ENCODE assay signal across 14 cellular contexts in the genomic region with DNA sequence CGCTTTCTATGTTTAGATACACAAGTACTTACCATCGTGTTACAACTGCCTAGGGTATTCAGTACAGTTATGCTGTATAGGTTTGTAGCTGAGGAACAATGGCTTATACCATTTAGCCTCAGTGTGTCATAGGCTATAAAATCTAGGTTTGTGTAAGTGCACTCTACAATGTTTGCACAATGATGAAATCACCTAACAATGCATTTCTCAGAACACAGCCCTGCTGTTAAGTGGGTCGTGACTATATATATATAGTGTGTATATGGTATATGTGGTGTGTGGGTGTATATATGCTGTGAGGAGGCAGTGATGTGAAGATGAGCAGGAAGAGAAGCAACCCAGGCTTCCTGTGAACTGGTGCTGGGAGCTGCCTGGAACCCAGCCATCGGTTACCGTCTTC.
"Had no signal": no experiment of that assay in that cellular context is flagged by ENCODE, and none has a peak within 500 bp of the region (broad histone marks: within the 10 kb centered on the region; RNA-seq: fewer than 3 reads in every experiment).

No MANE protein-coding gene starts in this region.

- H3K4me1 ChIP-seq: adrenal gland, suprapubic skin, upper lobe of left lung had no signal

- H3K4me3 ChIP-seq: adrenal gland, sigmoid colon, suprapubic skin, upper lobe of left lung had no signal

- H3K9me3 Mint-ChIP-seq: activated CD4-positive, alpha-beta memory T cell treated with anti-CD3 and anti-CD28 coated beads, Interleukin-2, amount 10 ng/mL, durations not matched to agents 7 days and 5 days; activated naive CD4-positive, alpha-beta T cell treated with anti-CD3 and anti-CD28 coated beads for 36 hours had no signal

- H3K4me3 Mint-ChIP-seq: activated CD4-positive, alpha-beta memory T cell treated with anti-CD3 and anti-CD28 coated beads, Interleukin-2, amount 10 ng/mL, durations not matched to agents 7 days and 5 days; activated naive CD4-positive, alpha-beta T cell treated with anti-CD3 and anti-CD28 coated beads for 36 hours had no signal

- DNase-seq: activated CD4-positive, alpha-beta memory T cell treated with anti-CD3 and anti-CD28 coated beads, Interleukin-2, amount 10 ng/mL, durations not matched to agents 7 days and 5 days; activated CD4-positive, alpha-beta T cell treated with anti-CD3 and anti-CD28 coated beads for 1 hour; activated CD8-positive, alpha-beta memory T cell treated with anti-CD3 and anti-CD28 coated beads, Interleukin-2, amount 50 U/mL, for 48 hours; activated naive CD4-positive, alpha-beta T cell treated with anti-CD3 and anti-CD28 coated beads for 36 hours; adrenal gland; central memory CD4-positive, alpha-beta T cell; effector memory CD4-positive, alpha-beta T cell; hippocampal formation; sigmoid colon; stimulated activated CD4-positive, alpha-beta T cell treated with anti-CD3 and anti-CD28 coated beads, Interleukin-2, amount 100 ng/mL, for 24 hours; stimulated activated naive CD4-positive, alpha-beta T cell treated with Interleukin-2 at 50 U/mL for 16 hours; T-helper 9 cell; upper lobe of left lung had no signal

- H3K36me3 ChIP-seq: adrenal gland, sigmoid colon, suprapubic skin, upper lobe of left lung had no signal

- H3K27ac Mint-ChIP-seq: activated CD4-positive, alpha-beta memory T cell treated with anti-CD3 and anti-CD28 coated beads, Interleukin-2, amount 10 ng/mL, durations not matched to agents 7 days and 5 days; activated naive CD4-positive, alpha-beta T cell treated with anti-CD3 and anti-CD28 coated beads for 36 hours had no signal

- H3K9me3 ChIP-seq: adrenal gland, sigmoid colon, suprapubic skin, upper lobe of left lung had no signal

- H3K27ac ChIP-seq: adrenal gland, sigmoid colon, suprapubic skin, upper lobe of left lung had no signal

- H3K27me3 Mint-ChIP-seq: activated CD4-positive, alpha-beta memory T cell treated with anti-CD3 and anti-CD28 coated beads, Interleukin-2, amount 10 ng/mL, durations not matched to agents 7 days and 5 days had no signal

- H3K27me3 ChIP-seq: upper lobe of left lung had no signal
